Comparison of ENCODE assay signal across 8 cellular contexts in genomic region chr2:148614024-148614331, GRCh38. TPM values are rescaled to one million over a fixed set of nuclear protein-coding genes. Genes with fewer than 3 reads are reported as not detected.
DNase-seq lines count a peak whose midpoint lies in the region; ATAC-seq and TF ChIP-seq lines count a peak whose summit lies in the region.

No MANE protein-coding gene starts in this region.

- no peak for TF ChIP-seq CTCF in ascending aorta (IDR thresholded peaks at IDR 0.05)
- no peak for TF ChIP-seq CTCF in neural crest cell (conservative IDR thresholded peaks at IDR 0.05)
- no peak for TF ChIP-seq CTCF in ovary (IDR thresholded peaks at IDR 0.05)

- H3K27me3 ChIP-seq in ascending aorta (no peaks in the 10 kb centered on the region), ovary (no peaks in the 10 kb centered on the region)

- intact Hi-C loops in activated CD4-positive, alpha-beta T cell treated with anti-CD3 and anti-CD28 coated beads, Interleukin-2, amount 10 ng/mL, durations not matched to agents 24 days and 14 days (cut with micrococcal nuclease) = loop anchor here (1.0 kb wide), 3 partner anchors 11 to 45 kb away; no protein-coding TSS in a partner anchor
- intact Hi-C loops in ascending aorta (cut with DNase I) = no loop called here
- intact Hi-C loops in ovary (cut with DNase I) = no loop called here

- peak overlapping the region; percentile 62 for H3K27ac Mint-ChIP-seq in activated CD4-positive, alpha-beta T cell treated with anti-CD3 and anti-CD28 coated beads, Interleukin-2, amount 10 ng/mL, durations not matched to agents 24 days and 14 days
- H3K27ac Mint-ChIP-seq in neural crest cell (ENCODE audit: unreplicated experiment) = peak overlapping the region; percentile 91
- no peak overlapping the region for H3K27ac Mint-ChIP-seq in effector memory CD8-positive, alpha-beta T cell

- H3K9me3 ChIP-seq in ascending aorta = no peaks in the 10 kb centered on the region
- H3K9me3 ChIP-seq in ovary = no peaks in the 10 kb centered on the region

- H3K36me3 Mint-ChIP-seq in activated CD4-positive, alpha-beta T cell treated with anti-CD3 and anti-CD28 coated beads, Interleukin-2, amount 10 ng/mL, durations not matched to agents 24 days and 14 days (ENCODE audit: low read depth) = peaks cover 3% of the 10 kb centered on the region
- no peaks in the 10 kb centered on the region for H3K36me3 Mint-ChIP-seq in neural crest cell (ENCODE audit: low read depth)
- H3K36me3 Mint-ChIP-seq in effector memory CD8-positive, alpha-beta T cell (ENCODE audit: insufficient read depth) = no peaks in the 10 kb centered on the region

- ATAC-seq in HG03432 (IDR thresholded peaks at IDR 0.05; ENCODE audit: unreplicated experiment) = peak; percentile 18
- no peak for ATAC-seq in effector memory CD8-positive, alpha-beta T cell (replicated peaks)

- peaks cover 13% of the 10 kb centered on the region for H3K4me1 Mint-ChIP-seq in activated CD4-positive, alpha-beta T cell treated with anti-CD3 and anti-CD28 coated beads, Interleukin-2, amount 10 ng/mL, durations not matched to agents 24 days and 14 days
- H3K4me1 Mint-ChIP-seq in neural crest cell = peaks cover 31% of the 10 kb centered on the region
- H3K4me1 Mint-ChIP-seq in effector memory CD8-positive, alpha-beta T cell (ENCODE audit: low read depth in 2 of 2) = no peaks in the 10 kb centered on the region

- no peak for TF ChIP-seq EP300 in ovary (IDR thresholded peaks at IDR 0.05)

- H3K4me3 ChIP-seq in ascending aorta (no peak overlapping the region), ovary (no peak overlapping the region)

- no peak for TF ChIP-seq POLR2A in ovary (IDR thresholded peaks at IDR 0.05)

- peak overlapping the region; percentile 32 for H3K4me3 Mint-ChIP-seq in activated CD4-positive, alpha-beta T cell treated with anti-CD3 and anti-CD28 coated beads, Interleukin-2, amount 10 ng/mL, durations not matched to agents 24 days and 14 days
- no peak overlapping the region for H3K4me3 Mint-ChIP-seq in neural crest cell
- no peak overlapping the region for H3K4me3 Mint-ChIP-seq in effector memory CD8-positive, alpha-beta T cell

- no peak for DNase-seq in activated CD4-positive, alpha-beta T cell treated with anti-CD3 and anti-CD28 coated beads, Interleukin-2, amount 10 ng/mL, durations not matched to agents 24 days and 14 days
- DNase-seq in activated CD4-positive, alpha-beta T cell treated with anti-CD3 and anti-CD28 coated beads, Interleukin-2, amount 50 U/mL, for 48 hours = no peak
- no peak for DNase-seq in ascending aorta (ENCODE audit: low spot score in 2 of 2)
- no peak for DNase-seq in neural crest cell (ENCODE audit: low read depth, low spot score)
- DNase-seq in effector memory CD8-positive, alpha-beta T cell = no peak
- no peak for DNase-seq in ovary
- no peak for DNase-seq in inferior parietal cortex (ENCODE audit: extremely low spot score)

- H3K36me3 ChIP-seq in ascending aorta = no peaks in the 10 kb centered on the region
- no peaks in the 10 kb centered on the region for H3K36me3 ChIP-seq in ovary

- 90 to 96% (median 94%) methylated on average over 1 of the region's 1 CpG for WGBS in ovary, 3 donors

- H3K27ac ChIP-seq in ascending aorta = peak overlapping the region; percentile 26 to 55
- H3K27ac ChIP-seq in ovary = no peak overlapping the region

- H3K4me1 ChIP-seq in ascending aorta (peaks cover 5 to 20% of the 10 kb centered on the region in 2 donors), ovary (ENCODE audit: insufficient read depth) (peaks cover 5% of the 10 kb centered on the region)

- peaks cover 15% of the 10 kb centered on the region for H3K9me3 Mint-ChIP-seq in activated CD4-positive, alpha-beta T cell treated with anti-CD3 and anti-CD28 coated beads, Interleukin-2, amount 10 ng/mL, durations not matched to agents 24 days and 14 days
- peaks cover 5% of the 10 kb centered on the region for H3K9me3 Mint-ChIP-seq in neural crest cell
- H3K9me3 Mint-ChIP-seq in effector memory CD8-positive, alpha-beta T cell = no peaks in the 10 kb centered on the region

- H3K27me3 Mint-ChIP-seq in activated CD4-positive, alpha-beta T cell treated with anti-CD3 and anti-CD28 coated beads, Interleukin-2, amount 10 ng/mL, durations not matched to agents 24 days and 14 days = no peaks in the 10 kb centered on the region
- no peaks in the 10 kb centered on the region for H3K27me3 Mint-ChIP-seq in neural crest cell (ENCODE audit: low read depth)
- peaks cover 0 to 4% of the 10 kb centered on the region in 2 donors for H3K27me3 Mint-ChIP-seq in effector memory CD8-positive, alpha-beta T cell

RNA-seq across cellular contexts. Expression of gene EPC2, which starts 30.6 kb away (rescaled TPM):
- total RNA-seq in activated CD4-positive, alpha-beta T cell treated with anti-CD3 and anti-CD28 coated beads, Interleukin-2, amount 10 ng/mL, durations not matched to agents 24 days and 14 days = 25.4 and 30.6 TPM in 2 replicates
- total RNA-seq in ascending aorta (6.5 TPM), neural crest cell (31.6 and 35.3 TPM in 2 replicates), ovary (10 to 100 TPM; 25.7 to 53.4 (median 44.5) TPM)
- polyA plus RNA-seq in ovary = 10 to 100 TPM; 27.5 to 35.2 TPM

Comparison
In these comparisons a context has a peak if more than half of its experiments do, and no peak if none do; other contexts are left out.
1. H3K27ac Mint-ChIP-seq: peak in activated CD4-positive, alpha-beta T cell treated with anti-CD3 and anti-CD28 coated beads, Interleukin-2, amount 10 ng/mL, durations not matched to agents 24 days and 14 days (single experiment) and neural crest cell (single experiment); none in effector memory CD8-positive, alpha-beta T cell (0 of 2).
2. H3K27ac ChIP-seq: peak in ascending aorta (2 of 2); none in ovary (0 of 2).